In the genomic region with DNA sequence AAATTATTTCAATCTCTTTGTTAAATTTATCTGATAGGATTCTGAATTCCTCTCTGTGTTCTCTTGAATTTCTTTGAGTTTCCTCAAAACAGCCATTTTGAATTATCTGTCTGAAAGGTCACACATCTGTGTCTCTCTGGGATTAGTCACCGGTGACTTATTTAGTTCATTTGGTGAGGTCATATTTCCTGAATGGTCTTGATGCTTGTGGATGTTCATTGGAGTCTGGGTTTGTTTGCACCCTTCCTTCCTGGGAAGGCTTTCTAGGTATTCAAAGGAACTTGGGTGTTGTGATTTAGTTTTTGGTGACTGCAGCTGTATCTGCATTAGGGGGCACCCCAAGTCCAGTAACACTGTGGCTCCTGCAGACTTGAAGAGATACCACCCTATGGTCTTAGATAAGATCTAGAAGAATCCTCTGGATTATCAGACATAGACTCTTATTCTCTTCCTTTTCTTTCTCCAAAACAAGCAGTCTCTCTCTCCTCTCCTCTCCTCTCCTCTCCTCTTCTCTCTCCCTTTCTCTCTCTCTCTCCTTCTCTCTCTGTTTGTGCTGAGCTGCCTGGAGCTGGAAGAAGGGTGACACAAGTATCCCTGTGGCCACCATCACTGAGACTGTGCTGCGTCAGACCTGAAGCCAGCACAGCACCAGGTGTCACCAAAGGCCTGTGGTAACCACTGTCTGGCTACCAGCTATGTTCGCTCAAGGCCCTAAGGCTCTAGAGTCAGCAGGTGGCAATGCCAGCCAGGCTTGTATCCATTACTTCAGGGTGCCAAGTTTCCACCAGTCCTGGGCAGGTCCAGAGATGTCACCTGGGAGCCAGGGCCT, we compare ENCODE assay signal across 2 cellular contexts.
TF ChIP-seq lines count a peak whose summit lies in the region.

No MANE protein-coding gene starts in this region.

TF ChIP-seq in SK-N-SH, 30 proteins besides CTCF, POLR2A, EP300 and RAD21:
- TF ChIP-seq PBX3 (IDR thresholded peaks at IDR 0.05) (no peak), TAF1 (IDR thresholded peaks at IDR 0.05; ENCODE audit: borderline replicate concordance, low read depth, low read length) (no peak), FOSL2 (IDR thresholded peaks at IDR 0.05; ENCODE audit: borderline replicate concordance, low read depth) (peak; percentile 15; the same call in 1 of the 2 replicates)

TF ChIP-seq in SK-N-SH treated with all-trans-retinoic acid at 6 μM for 48 hours, 23 proteins besides CTCF, POLR2A, EP300 and RAD21 (continued from another document):
- no peak for TF ChIP-seq TSHZ2 (CRISPR knock-in tag; IDR thresholded peaks at IDR 0.05)
- no peak for TF ChIP-seq CSRNP3 (CRISPR knock-in tag; IDR thresholded peaks at IDR 0.05)
- no peak for TF ChIP-seq ZC3H10 (CRISPR knock-in tag; IDR thresholded peaks at IDR 0.05)
- no peak for TF ChIP-seq PATZ1 (CRISPR knock-in tag; IDR thresholded peaks at IDR 0.05; ENCODE audit: borderline replicate concordance)
- no peak for TF ChIP-seq ZNF8 (CRISPR knock-in tag; IDR thresholded peaks at IDR 0.05)
- TF ChIP-seq CSDC2 (CRISPR knock-in tag; IDR thresholded peaks at IDR 0.05), result no peak
- TF ChIP-seq ZFP3 (CRISPR knock-in tag; IDR thresholded peaks at IDR 0.05), result no peak
